ENCODE assay signal across 21 cellular contexts in the genomic region with DNA sequence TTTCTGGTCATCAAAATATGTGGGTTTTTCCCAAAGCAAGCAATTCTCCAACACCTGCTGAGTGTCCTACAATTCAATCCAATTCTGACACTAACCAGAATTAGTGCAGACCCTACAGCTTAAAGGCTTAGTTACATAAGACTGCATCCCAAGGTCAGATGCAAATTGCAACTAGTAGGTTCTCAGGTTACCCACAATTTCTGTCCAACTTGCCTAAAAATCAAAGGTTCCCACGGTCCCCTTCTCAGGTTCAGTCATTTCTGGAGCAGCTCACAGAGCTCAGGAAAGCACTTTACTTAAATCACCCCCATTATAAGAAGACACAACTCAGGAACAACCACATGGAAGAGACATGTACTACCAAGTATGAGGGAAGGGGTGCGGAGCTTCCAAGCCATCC. TPM values are rescaled to one million over a fixed set of nuclear protein-coding genes. Genes with fewer than 3 reads are reported as not detected.
DNase-seq lines count a peak whose midpoint lies in the region; ATAC-seq lines count a peak whose summit lies in the region.
"Had no signal": no experiment of that assay in that cellular context is flagged by ENCODE, and none has a peak within 500 bp of the region (broad histone marks: within the 10 kb centered on the region; RNA-seq: fewer than 3 reads in every experiment).

No MANE protein-coding gene starts in this region.

- peak overlapping the region in 1 of 8 donors; percentile 41 for H3K27ac Mint-ChIP-seq in CD8-positive, alpha-beta memory T cell
- no peak overlapping the region for H3K27ac Mint-ChIP-seq in T-helper 17 cell
- H3K27ac Mint-ChIP-seq: activated CD8-positive, alpha-beta T cell treated with anti-CD3 and anti-CD28 coated beads for 36 hours; activated naive CD8-positive, alpha-beta T cell had no signal

- no peaks in the 10 kb centered on the region for H3K27me3 Mint-ChIP-seq in CD8-positive, alpha-beta memory T cell
- peaks cover 13% of the 10 kb centered on the region for H3K27me3 Mint-ChIP-seq in T-helper 17 cell
- H3K27me3 Mint-ChIP-seq: activated CD8-positive, alpha-beta T cell treated with anti-CD3 and anti-CD28 coated beads for 36 hours; activated naive CD8-positive, alpha-beta T cell had no signal

- POLR2A ChIA-PET in CD8-positive, alpha-beta memory T cell (lab: Charles Lee): no interaction called here

- H3K36me3 Mint-ChIP-seq in CD8-positive, alpha-beta memory T cell: no peaks in the 10 kb centered on the region
- H3K36me3 Mint-ChIP-seq in T-helper 17 cell (ENCODE audit: low read depth): no peaks in the 10 kb centered on the region
- H3K36me3 Mint-ChIP-seq: activated naive CD8-positive, alpha-beta T cell had no signal

- H3K9me3 ChIP-seq in CD8-positive, alpha-beta memory T cell (ENCODE audit: low read length): no peaks in the 10 kb centered on the region
- no peaks in the 10 kb centered on the region for H3K9me3 ChIP-seq in T-helper 17 cell (ENCODE audit: control insufficient read depth, low read length, poor library complexity, severe bottlenecking)
- H3K9me3 ChIP-seq: right lobe of liver, thyroid gland had no signal

- H3K36me3 ChIP-seq in CD8-positive, alpha-beta memory T cell (ENCODE audit: insufficient read depth, low read length): no peaks in the 10 kb centered on the region
- H3K36me3 ChIP-seq: right lobe of liver, thyroid gland had no signal

- ATAC-seq in GM18867 (IDR thresholded peaks at IDR 0.05; ENCODE audit: unreplicated experiment) (peak; percentile 29), HG02610 (IDR thresholded peaks at IDR 0.05; ENCODE audit: unreplicated experiment) (peak; percentile 75), HG03565 (IDR thresholded peaks at IDR 0.05; ENCODE audit: unreplicated experiment) (peak; percentile 35), T-helper 17 cell (no peak), HG03457 (IDR thresholded peaks at IDR 0.05; ENCODE audit: unreplicated experiment) (no peak)
- ATAC-seq: activated CD8-positive, alpha-beta T cell treated with anti-CD3 and anti-CD28 coated beads for 36 hours; right lobe of liver had no signal

- peak overlapping the region; percentile 49 for H3K27ac ChIP-seq in CD8-positive, alpha-beta memory T cell (ENCODE audit: low read depth, low read length)
- H3K27ac ChIP-seq: right lobe of liver, thyroid gland, VCaP had no signal

- H3K4me3 ChIP-seq in CD8-positive, alpha-beta memory T cell (ENCODE audit: low read length): no peak overlapping the region
- H3K4me3 ChIP-seq: right lobe of liver, thyroid gland had no signal

- H3K27me3 ChIP-seq in CD8-positive, alpha-beta memory T cell (ENCODE audit: insufficient read depth, low read length, poor library complexity, severe bottlenecking): no peaks in the 10 kb centered on the region
- H3K27me3 ChIP-seq: right lobe of liver, thyroid gland had no signal

- CTCF ChIA-PET in CD8-positive, alpha-beta memory T cell (lab: Charles Lee): no interaction called here

- no peak for DNase-seq in CD8-positive, alpha-beta memory T cell
- DNase-seq in UCSD-AML1 (lab: John Stamatoyannopoulos, UW; ENCODE audit: unreplicated experiment) (no peak), GM19238 (ENCODE audit: insufficient read length, low spot score) (no peak), T-helper 17 cell (no peak)
- DNase-seq: activated CD8-positive, alpha-beta T cell treated with anti-CD3 and anti-CD28 coated beads for 36 hours; activated T-cell treated with anti-CD3 and anti-CD28 coated beads, Interleukin-2, amount 50 U/mL, for 48 hours; NCI-H2029; NCI-H446 treated with DMSO at 0.1 percent for 48 hours; right lobe of liver; stimulated activated naive CD4-positive, alpha-beta T cell; T-helper 1 cell; thyroid gland had no signal

- no peaks in the 10 kb centered on the region for H3K4me1 ChIP-seq in CD8-positive, alpha-beta memory T cell (ENCODE audit: insufficient read depth, low read length)
- H3K4me1 ChIP-seq: right lobe of liver, thyroid gland had no signal

- peaks cover 4 to 7% (median 6%) of the 10 kb centered on the region in 3 donors for H3K4me1 Mint-ChIP-seq in CD8-positive, alpha-beta memory T cell
- peaks cover 8% of the 10 kb centered on the region for H3K4me1 Mint-ChIP-seq in T-helper 17 cell

- H3K4me3 Mint-ChIP-seq in CD8-positive, alpha-beta memory T cell: no peak overlapping the region
- H3K4me3 Mint-ChIP-seq in T-helper 17 cell: no peak overlapping the region
- H3K4me3 Mint-ChIP-seq: activated CD8-positive, alpha-beta T cell treated with anti-CD3 and anti-CD28 coated beads for 36 hours; activated naive CD8-positive, alpha-beta T cell had no signal

- no peaks in the 10 kb centered on the region for H3K9me3 Mint-ChIP-seq in CD8-positive, alpha-beta memory T cell
- H3K9me3 Mint-ChIP-seq: activated CD8-positive, alpha-beta T cell treated with anti-CD3 and anti-CD28 coated beads for 36 hours had no signal

RNA-seq across cellular contexts. Expression of a gene that starts 42.5 kb away (rescaled TPM):
- total RNA-seq in CD8-positive, alpha-beta memory T cell: not detected
- not detected for polyA plus RNA-seq in CD8-positive, alpha-beta memory T cell
- total RNA-seq in T-helper 17 cell: not detected
- total RNA-seq: A172; activated CD8-positive, alpha-beta T cell treated with anti-CD3 and anti-CD28 coated beads for 36 hours; G401; thyroid gland had no signal
- polyA plus RNA-seq: BJ had no signal

Comparison
In these comparisons a context has a peak if more than half of its experiments do, and no peak if none do; other contexts are left out.
1. ATAC-seq: peak in GM18867 (single experiment), HG02610 (single experiment) and HG03565 (single experiment); none in T-helper 17 cell (single experiment) and HG03457 (single experiment).